In the genomic region with DNA sequence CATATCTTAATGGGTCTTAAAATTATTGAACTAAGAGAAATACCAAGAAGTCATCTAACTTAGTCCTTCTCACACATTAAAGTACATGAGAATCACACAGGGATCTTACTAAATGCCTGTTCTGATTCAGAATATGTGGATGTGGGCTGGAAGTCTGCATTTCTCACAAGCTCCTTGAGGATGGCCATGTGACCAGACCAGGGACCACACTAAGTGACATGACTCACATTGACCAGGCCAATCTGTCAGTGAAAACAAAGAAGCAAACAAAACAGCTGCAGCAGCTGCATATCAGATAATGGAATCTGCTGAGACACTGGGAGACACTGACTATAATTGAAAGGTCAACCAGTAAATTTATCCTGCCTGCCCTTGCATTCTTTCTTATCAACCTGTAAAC, we compare ENCODE assay signal across 1 cellular context.
TF ChIP-seq lines count a peak whose summit lies in the region.

No MANE protein-coding gene starts in this region.

TF ChIP-seq in GM23338, 12 proteins besides CTCF, POLR2A, EP300 and RAD21 (continued from another document):
- TF ChIP-seq ZNF462 (CRISPR knock-in tag; IDR thresholded peaks at IDR 0.05) (no peak), CREB1 (CRISPR knock-in tag; IDR thresholded peaks at IDR 0.05; ENCODE audit: low read depth) (no peak), EZH2 (IDR thresholded peaks at IDR 0.05; ENCODE audit: low read depth, unreplicated experiment) (no peak), STAT1 (IDR thresholded peaks at IDR 0.05; ENCODE audit: unreplicated experiment) (no peak), NANOG (IDR thresholded peaks at IDR 0.05; ENCODE audit: borderline replicate concordance) (no peak), ZNF114 (CRISPR knock-in tag; IDR thresholded peaks at IDR 0.05) (no peak), EZH2phosphoT487 (IDR thresholded peaks at IDR 0.05; ENCODE audit: unreplicated experiment) (no peak)
TF ChIP-seq in GM23338: peak in this region for 0.
